13 cellular contexts compared by ENCODE assay signal in genomic region chr22:20154602-20155183, GRCh38. TPM values are rescaled to one million over a fixed set of nuclear protein-coding genes. Genes with fewer than 3 reads are reported as not detected.
DNase-seq lines count a peak whose midpoint lies in the region; TF ChIP-seq lines count a peak whose summit lies in the region.
"Had no signal": no experiment of that assay in that cellular context is flagged by ENCODE, and none has a peak within 500 bp of the region (broad histone marks: within the 10 kb centered on the region; RNA-seq: fewer than 3 reads in every experiment).

No MANE protein-coding gene starts in this region.

- peak overlapping the region; percentile 51 for H3K4me3 Mint-ChIP-seq in chondrocyte (ENCODE audit: unreplicated experiment)
- no peak overlapping the region for H3K4me3 Mint-ChIP-seq in osteocyte (ENCODE audit: unreplicated experiment)
- H3K4me3 Mint-ChIP-seq: activated T-cell treated with anti-CD3 and anti-CD28 coated beads, Interleukin-2, amount 50 U/mL, for 4 hours; stimulated activated naive CD8-positive, alpha-beta T cell treated with anti-CD3 and anti-CD28 coated beads, Interleukin-15, Interleukin-2, amounts not matched to agents 100 ng/mL and 50 ng/mL, for 24 hours had no signal

- H3K4me3 ChIP-seq in MM.1S (ENCODE audit: low read length) (no peak overlapping the region), skeletal muscle satellite cell (ENCODE audit: low read length) (peak overlapping the region; percentile 52)
- H3K4me3 ChIP-seq: body of pancreas had no signal

- H4K20me1 ChIP-seq in MM.1S (ENCODE audit: insufficient read depth, low read length): no peaks in the 10 kb centered on the region

- no peak overlapping the region for H3K27ac ChIP-seq in MM.1S (ENCODE audit: low read length)
- H3K27ac ChIP-seq: body of pancreas had no signal

- H3K4me1 Mint-ChIP-seq in chondrocyte (ENCODE audit: low read depth) (peaks cover 12% of the 10 kb centered on the region), osteocyte (ENCODE audit: unreplicated experiment) (peaks cover 9% of the 10 kb centered on the region)

- H3K27me3 ChIP-seq in MM.1S (replicated peaks; ENCODE audit: insufficient read depth, low read length) (peaks cover 74% of the 10 kb centered on the region), skeletal muscle satellite cell (ENCODE audit: control insufficient read depth, insufficient read depth, low read length) (no peaks in the 10 kb centered on the region)
- H3K27me3 ChIP-seq: body of pancreas had no signal

- H3K36me3 ChIP-seq in MM.1S (replicated peaks; ENCODE audit: insufficient read depth, low read length) (no peaks in the 10 kb centered on the region), skeletal muscle satellite cell (ENCODE audit: insufficient read depth, low read length) (no peaks in the 10 kb centered on the region)

- DNase-seq in NCI-H524 (lab: John Stamatoyannopoulos, UW) (peak; percentile 40 to 68), NCI-H524 treated with DMSO at 0.1 percent for 48 hours (lab: John Stamatoyannopoulos, UW) (no peak), MM.1S (no peak), chondrocyte (ENCODE audit: low spot score) (no peak), MV-4-11 (lab: John Stamatoyannopoulos, UW) (no peak), osteocyte (ENCODE audit: extremely low spot score, unreplicated experiment) (no peak), cerebellum (ENCODE audit: low spot score) (no peak)
- DNase-seq: activated T-cell treated with anti-CD3 and anti-CD28 coated beads, Interleukin-2, amount 50 U/mL, for 4 hours; occipital lobe; stimulated activated CD4-positive, alpha-beta T cell treated with anti-CD3 and anti-CD28 coated beads, Interleukin-2, amount 100 ng/mL, for 24 hours had no signal

- H3K9me3 ChIP-seq in MM.1S (replicated peaks; ENCODE audit: insufficient read depth, low read length) (no peaks in the 10 kb centered on the region), skeletal muscle satellite cell (replicated peaks; ENCODE audit: low read length) (no peaks in the 10 kb centered on the region)
- H3K9me3 ChIP-seq: body of pancreas had no signal

- H3K9ac ChIP-seq in MM.1S (ENCODE audit: low read length): no peak overlapping the region
- H3K9ac ChIP-seq in skeletal muscle satellite cell (ENCODE audit: low read depth, low read length): no peak overlapping the region

- H3K27me3 Mint-ChIP-seq in chondrocyte (ENCODE audit: low read depth) (no peaks in the 10 kb centered on the region), osteocyte (ENCODE audit: unreplicated experiment) (no peaks in the 10 kb centered on the region)
- H3K27me3 Mint-ChIP-seq: stimulated activated naive CD8-positive, alpha-beta T cell treated with anti-CD3 and anti-CD28 coated beads, Interleukin-15, Interleukin-2, amounts not matched to agents 100 ng/mL and 50 ng/mL, for 24 hours had no signal

- no peak overlapping the region for H2AFZ ChIP-seq in MM.1S (ENCODE audit: low read length)

- H3K4me1 ChIP-seq in MM.1S (ENCODE audit: low read length) (no peaks in the 10 kb centered on the region), skeletal muscle satellite cell (ENCODE audit: control insufficient read depth, insufficient read depth, low read length) (no peaks in the 10 kb centered on the region)

- H3K9me2 ChIP-seq in MM.1S (replicated peaks; ENCODE audit: insufficient read depth, low read length): no peaks in the 10 kb centered on the region

- peak overlapping the region; percentile 18; the same call in 1 of the 2 replicates for H3K4me2 ChIP-seq in MM.1S (ENCODE audit: low read depth, low read length)
- H3K4me2 ChIP-seq in skeletal muscle satellite cell (ENCODE audit: low read length): peak overlapping the region; percentile 71

- H3K36me3 Mint-ChIP-seq in chondrocyte (ENCODE audit: low read depth): no peaks in the 10 kb centered on the region
- no peaks in the 10 kb centered on the region for H3K36me3 Mint-ChIP-seq in osteocyte (ENCODE audit: unreplicated experiment)

- H3K9me3 Mint-ChIP-seq in chondrocyte (ENCODE audit: low read depth): no peaks in the 10 kb centered on the region
- no peaks in the 10 kb centered on the region for H3K9me3 Mint-ChIP-seq in osteocyte (ENCODE audit: unreplicated experiment)
- H3K9me3 Mint-ChIP-seq: activated T-cell treated with anti-CD3 and anti-CD28 coated beads, Interleukin-2, amount 50 U/mL, for 4 hours; stimulated activated naive CD8-positive, alpha-beta T cell treated with anti-CD3 and anti-CD28 coated beads, Interleukin-15, Interleukin-2, amounts not matched to agents 100 ng/mL and 50 ng/mL, for 24 hours had no signal

- H3F3A ChIP-seq in MM.1S (ENCODE audit: insufficient read depth, low read length): no peaks in the 10 kb centered on the region

- H3K79me2 ChIP-seq in MM.1S (ENCODE audit: low read length): no peaks in the 10 kb centered on the region

- no peak overlapping the region for H3K27ac Mint-ChIP-seq in chondrocyte (ENCODE audit: unreplicated experiment)
- H3K27ac Mint-ChIP-seq in osteocyte (ENCODE audit: unreplicated experiment): no peak overlapping the region
- H3K27ac Mint-ChIP-seq: stimulated activated naive CD8-positive, alpha-beta T cell treated with anti-CD3 and anti-CD28 coated beads, Interleukin-15, Interleukin-2, amounts not matched to agents 100 ng/mL and 50 ng/mL, for 24 hours had no signal

- peak; percentile 16 for TF ChIP-seq CTCF in MM.1S (IDR thresholded peaks at IDR 0.05; ENCODE audit: low read length)
- TF ChIP-seq CTCF in chondrocyte (IDR thresholded peaks at IDR 0.05): peak; percentile 21
- no peak for TF ChIP-seq CTCF in osteocyte (IDR thresholded peaks at IDR 0.05)

RNA-seq across cellular contexts. Expression of gene CCDC188, which starts 3.8 kb away (rescaled TPM):
- total RNA-seq in chondrocyte: 0.36 to 5.4 TPM (median 5.3 TPM) in 3 replicates
- total RNA-seq in skeletal muscle satellite cell (2012; rRNA removed): 2.0 TPM in 2 replicates
- 0.56 and 1.6 TPM in 2 replicates for total RNA-seq in osteocyte
- total RNA-seq in cerebellum: 1.4 TPM
- total RNA-seq: activated T-cell treated with anti-CD3 and anti-CD28 coated beads, Interleukin-2, amount 50 U/mL, for 4 hours; body of pancreas; occipital lobe had no signal

RNA-seq across cellular contexts. Expression of gene ZDHHC8, which starts 23.1 kb away (rescaled TPM):
- total RNA-seq in chondrocyte (94.2 to 100 TPM (median 95.2 TPM) in 3 replicates), osteocyte (102 and 108 TPM in 2 replicates), cerebellum (7.7 TPM)
- total RNA-seq in skeletal muscle satellite cell (2012; rRNA removed): 10.3 and 11.4 TPM in 2 replicates

RNA-seq across cellular contexts. Expression of gene TRMT2A, which starts 37.7 kb away (rescaled TPM):
- total RNA-seq in chondrocyte: 45.8 to 66.1 TPM (median 49.3 TPM) in 3 replicates
- 34.2 and 43.9 TPM in 2 replicates for total RNA-seq in skeletal muscle satellite cell (2012; rRNA removed)
- total RNA-seq in osteocyte: 60.8 and 62.9 TPM in 2 replicates
- total RNA-seq in cerebellum: 33.6 TPM

RNA-seq across cellular contexts. Expression of gene RANBP1, which starts 38.8 kb away (rescaled TPM):
- total RNA-seq in chondrocyte (79.5 to 122 TPM (median 82.1 TPM) in 3 replicates), osteocyte (97.0 and 104 TPM in 2 replicates), cerebellum (90.7 TPM)
- 325 and 449 TPM in 2 replicates for total RNA-seq in skeletal muscle satellite cell (2012; rRNA removed)

Comparison
In these comparisons a context has a peak if more than half of its experiments do, and no peak if none do; other contexts are left out.
1. DNase-seq: peak in NCI-H524 (2 of 2); none in NCI-H524 treated with DMSO at 0.1 percent for 48 hours (single experiment), MM.1S (single experiment), chondrocyte (single experiment), MV-4-11 (single experiment), osteocyte (single experiment) and cerebellum (single experiment).
2. RNA of gene ZDHHC8, which starts 23.1 kb away (total RNA-seq): 102 to 108 TPM in osteocyte and 94.2 to 100 TPM in chondrocyte; 7.7 TPM in cerebellum (single experiment); every median in the first group is over 10 times any median in the second.